ENCODE assay signal across 15 cellular contexts in genomic region chr7:40490603-40490924, GRCh38.
DNase-seq lines count a peak whose midpoint lies in the region; FAIRE-seq and TF ChIP-seq lines count a peak whose summit lies in the region.
"Had no signal": no experiment of that assay in that cellular context is flagged by ENCODE, and none has a peak within 500 bp of the region (broad histone marks: within the 10 kb centered on the region; RNA-seq: fewer than 3 reads in every experiment).

No MANE protein-coding gene starts in this region.

- H3K4me2 ChIP-seq in astrocyte (ENCODE audit: low read length): no peak overlapping the region
- H3K4me2 ChIP-seq: BLaER1 had no signal

- peaks cover 7% of the 10 kb centered on the region; the same call in 1 of the 2 replicates for H3K9me3 Mint-ChIP-seq in HFFc6
- peaks cover 3% of the 10 kb centered on the region for H3K9me3 Mint-ChIP-seq in astrocyte (ENCODE audit: unreplicated experiment)
- peaks cover 9 to 44% (median 20%) of the 10 kb centered on the region in 5 donors for H3K9me3 Mint-ChIP-seq in CD8-positive, alpha-beta memory T cell

- H3K27me3 ChIP-seq in astrocyte (ENCODE audit: insufficient read depth, low read length): no peaks in the 10 kb centered on the region
- H3K27me3 ChIP-seq in CD8-positive, alpha-beta memory T cell (ENCODE audit: insufficient read depth, low read length, poor library complexity, severe bottlenecking): no peaks in the 10 kb centered on the region
- H3K27me3 ChIP-seq: BLaER1 had no signal

- H3K79me2 ChIP-seq in astrocyte (ENCODE audit: insufficient read depth, low read length): no peaks in the 10 kb centered on the region

- no peaks in the 10 kb centered on the region for H3K36me3 ChIP-seq in astrocyte (ENCODE audit: insufficient read depth, low read length)
- no peaks in the 10 kb centered on the region for H3K36me3 ChIP-seq in CD8-positive, alpha-beta memory T cell (ENCODE audit: insufficient read depth, low read length)
- H3K36me3 ChIP-seq: BLaER1 had no signal

- H3K4me3 ChIP-seq in AG10803 (ENCODE audit: low read length) (no peak overlapping the region), astrocyte (ENCODE audit: insufficient read depth, low read depth, low read length) (no peak overlapping the region), coronary artery (no peak overlapping the region)
- no peak overlapping the region for H3K4me3 ChIP-seq in CD8-positive, alpha-beta memory T cell (ENCODE audit: low read length)
- H3K4me3 ChIP-seq: BLaER1 had no signal

- H3K27ac ChIP-seq in astrocyte (ENCODE audit: low read depth, low read length): no peak overlapping the region
- H3K27ac ChIP-seq in coronary artery: no peak overlapping the region
- H3K27ac ChIP-seq in CD8-positive, alpha-beta memory T cell (ENCODE audit: low read depth, low read length): no peak overlapping the region
- H3K27ac ChIP-seq: 22Rv1, BLaER1 had no signal

- H3K36me3 Mint-ChIP-seq in HFFc6 (ENCODE audit: low read depth): peaks cover 18% of the 10 kb centered on the region
- H3K36me3 Mint-ChIP-seq in astrocyte (ENCODE audit: low read depth, unreplicated experiment): peaks cover 3% of the 10 kb centered on the region
- peaks cover 0 to 10% (median 0%) of the 10 kb centered on the region in 3 donors for H3K36me3 Mint-ChIP-seq in CD8-positive, alpha-beta memory T cell

- CTCF ChIA-PET in CD8-positive, alpha-beta memory T cell (lab: Charles Lee): no interaction called here

- H4K20me1 ChIP-seq in astrocyte (ENCODE audit: insufficient read depth, low read length): no peaks in the 10 kb centered on the region
- H4K20me1 ChIP-seq: BLaER1 had no signal

- DNase-seq in AG10803 (ENCODE audit: low read depth) (peak; percentile 62), HFFc6 (no peak), astrocyte (ENCODE audit: low read depth) (no peak), fibroblast of peridontal ligament (ENCODE audit: extremely low read depth) (peak; percentile 77), coronary artery (ENCODE audit: low spot score) (no peak), SIG-M5 (lab: John Stamatoyannopoulos, UW) (no peak), NCI-H1930 (lab: John Stamatoyannopoulos, UW) (no peak)
- DNase-seq in CD8-positive, alpha-beta memory T cell: no peak
- DNase-seq: AML-193, IMR-90 had no signal

- FAIRE-seq in astrocyte (lab: Jason Lieb, UNC): peak; percentile 45
- FAIRE-seq: GM12892, GM19239, H54 had no signal

- no peak overlapping the region for H3K4me3 Mint-ChIP-seq in HFFc6
- no peak overlapping the region for H3K4me3 Mint-ChIP-seq in astrocyte (ENCODE audit: unreplicated experiment)
- no peak overlapping the region for H3K4me3 Mint-ChIP-seq in CD8-positive, alpha-beta memory T cell

- POLR2A ChIA-PET in CD8-positive, alpha-beta memory T cell (lab: Charles Lee): no interaction called here

- H3K4me1 ChIP-seq in astrocyte (ENCODE audit: insufficient read depth, low read length): no peaks in the 10 kb centered on the region
- no peaks in the 10 kb centered on the region for H3K4me1 ChIP-seq in CD8-positive, alpha-beta memory T cell (ENCODE audit: insufficient read depth, low read length)
- H3K4me1 ChIP-seq: BLaER1 had no signal

- no peak for TF ChIP-seq CTCF in AG10803 (conservative IDR thresholded peaks at IDR 0.05; ENCODE audit: low read length)
- TF ChIP-seq CTCF in HFFc6 (IDR thresholded peaks at IDR 0.05): no peak
- TF ChIP-seq CTCF in astrocyte (IDR thresholded peaks at IDR 0.05; ENCODE audit: insufficient read depth, low read depth, low read length): no peak
- no peak for TF ChIP-seq CTCF in coronary artery (IDR thresholded peaks at IDR 0.05)

- H3K9me3 ChIP-seq in astrocyte (ENCODE audit: insufficient read depth, low read depth, low read length): no peaks in the 10 kb centered on the region
- H3K9me3 ChIP-seq in CD8-positive, alpha-beta memory T cell (ENCODE audit: low read length): no peaks in the 10 kb centered on the region
- H3K9me3 ChIP-seq: BLaER1 had no signal

- H2AFZ ChIP-seq in astrocyte (ENCODE audit: low read depth, low read length): no peak overlapping the region

- peaks cover 41% of the 10 kb centered on the region for H3K4me1 Mint-ChIP-seq in HFFc6 (ENCODE audit: low read depth)
- peaks cover 15% of the 10 kb centered on the region for H3K4me1 Mint-ChIP-seq in astrocyte (ENCODE audit: low read depth, unreplicated experiment)
- no peaks in the 10 kb centered on the region for H3K4me1 Mint-ChIP-seq in CD8-positive, alpha-beta memory T cell

- H3K27ac Mint-ChIP-seq in HFFc6 (peak overlapping the region; percentile 31; the same call in 1 of the 2 replicates), astrocyte (ENCODE audit: unreplicated experiment) (no peak overlapping the region)
- H3K27ac Mint-ChIP-seq in CD8-positive, alpha-beta memory T cell: no peak overlapping the region

- H3K27me3 Mint-ChIP-seq in HFFc6 (ENCODE audit: insufficient read depth) (no peaks in the 10 kb centered on the region; the same call in 1 of the 2 replicates), astrocyte (ENCODE audit: low read depth, unreplicated experiment) (no peaks in the 10 kb centered on the region)
- no peaks in the 10 kb centered on the region for H3K27me3 Mint-ChIP-seq in CD8-positive, alpha-beta memory T cell

- H3K9ac ChIP-seq in astrocyte (ENCODE audit: low read length): no peak overlapping the region
- H3K9ac ChIP-seq: BLaER1 had no signal

Comparison
In these comparisons a context has a peak if more than half of its experiments do, and no peak if none do; other contexts are left out.
1. DNase-seq: peak in AG10803 (single experiment) and fibroblast of peridontal ligament (single experiment); none in HFFc6 (single experiment), astrocyte (single experiment), coronary artery (single experiment), SIG-M5 (single experiment), CD8-positive, alpha-beta memory T cell (0 of 5) and NCI-H1930 (0 of 2).